In genomic region chr2:158179660-158180059, GRCh38 we compare ENCODE assay signal across 8 cellular contexts.
DNase-seq lines count a peak whose midpoint lies in the region; ATAC-seq, FAIRE-seq and TF ChIP-seq lines count a peak whose summit lies in the region.

No MANE protein-coding gene starts in this region.

- no peaks in the 10 kb centered on the region for H3K4me1 ChIP-seq in endodermal cell (ENCODE audit: control insufficient read depth, insufficient read depth, low read length)

- peaks cover 3% of the 10 kb centered on the region for H3K4me1 Mint-ChIP-seq in endodermal cell
- H3K4me1 Mint-ChIP-seq in stimulated activated naive B cell treated with anti-CD40 and anti-IgM and Interleukin-4, amounts not matched to agents 10 μg/mL and 1 μg/mL and 100 μg/mL, for 72 hours, result peaks cover 8 to 11% of the 10 kb centered on the region in 2 donors

- no peaks in the 10 kb centered on the region for H3K36me3 Mint-ChIP-seq in endodermal cell (ENCODE audit: low read depth)
- H3K36me3 Mint-ChIP-seq in stimulated activated naive B cell treated with anti-CD40 and anti-IgM and Interleukin-4, amounts not matched to agents 10 μg/mL and 1 μg/mL and 100 μg/mL, for 72 hours, result no peaks in the 10 kb centered on the region

- no peak overlapping the region for H3K4me3 Mint-ChIP-seq in endodermal cell
- H3K4me3 Mint-ChIP-seq in stimulated activated naive B cell treated with anti-CD40 and anti-IgM and Interleukin-4, amounts not matched to agents 10 μg/mL and 1 μg/mL and 100 μg/mL, for 72 hours, result no peak overlapping the region

- no peaks in the 10 kb centered on the region for H3K9me3 Mint-ChIP-seq in endodermal cell
- H3K9me3 Mint-ChIP-seq in stimulated activated naive B cell treated with anti-CD40 and anti-IgM and Interleukin-4, amounts not matched to agents 10 μg/mL and 1 μg/mL and 100 μg/mL, for 72 hours, result no peaks in the 10 kb centered on the region

- H3K9me3 ChIP-seq in endodermal cell (ENCODE audit: control insufficient read depth, low read length), result no peaks in the 10 kb centered on the region

- H3K9ac ChIP-seq in endodermal cell (ENCODE audit: extremely low read depth, low read length, poor library complexity, severe bottlenecking), result no peak overlapping the region

- DNase-seq in NCI-H82 (lab: John Stamatoyannopoulos, UW) (peak; percentile 24), NCI-H82 treated with DMSO at 0.1 percent for 48 hours (lab: John Stamatoyannopoulos, UW; ENCODE audit: unreplicated experiment) (no peak), NCI-H1694 (lab: John Stamatoyannopoulos, UW) (peak; percentile 46), endodermal cell (no peak), epidermal melanocyte (ENCODE audit: insufficient read length, low spot score) (no peak), GM19239 (ENCODE audit: insufficient read length, low spot score) (no peak)
- DNase-seq in stimulated activated naive B cell treated with anti-CD40 and anti-IgM and Interleukin-4, amounts not matched to agents 10 μg/mL and 1 μg/mL and 100 μg/mL, for 72 hours, result no peak

- ATAC-seq in stimulated activated naive B cell treated with anti-CD40 and anti-IgM and Interleukin-4, amounts not matched to agents 10 μg/mL and 1 μg/mL and 100 μg/mL, for 72 hours (replicated peaks), result peak; percentile 59 to 60
- no peak for ATAC-seq in GM18502 (IDR thresholded peaks at IDR 0.05; ENCODE audit: poor library complexity, unreplicated experiment)

- H3K4me3 ChIP-seq in endodermal cell (ENCODE audit: low read length), result no peak overlapping the region

- WGBS in endodermal cell (ENCODE audit: insufficient coverage in 1 of 2, insufficient read length in 1 of 2), 2 experiments, result 86 to 100% methylated on average over 1 to 2 of the region's 2 CpGs

- no peaks in the 10 kb centered on the region for H3K36me3 ChIP-seq in endodermal cell (ENCODE audit: control insufficient read depth, insufficient read depth, low read length)

- no peak overlapping the region for H3K27ac Mint-ChIP-seq in endodermal cell
- no peak overlapping the region for H3K27ac Mint-ChIP-seq in stimulated activated naive B cell treated with anti-CD40 and anti-IgM and Interleukin-4, amounts not matched to agents 10 μg/mL and 1 μg/mL and 100 μg/mL, for 72 hours

- FAIRE-seq in GM19239 (lab: Jason Lieb, UNC), result no peak

- no peaks in the 10 kb centered on the region for H3K27me3 ChIP-seq in endodermal cell (ENCODE audit: control insufficient read depth, insufficient read depth, low read length, poor library complexity, severe bottlenecking)

- peak; percentile 63 for TF ChIP-seq CTCF in endodermal cell (conservative IDR thresholded peaks at IDR 0.05)

- H3K27me3 Mint-ChIP-seq in endodermal cell (ENCODE audit: insufficient read depth), result no peaks in the 10 kb centered on the region
- H3K27me3 Mint-ChIP-seq in stimulated activated naive B cell treated with anti-CD40 and anti-IgM and Interleukin-4, amounts not matched to agents 10 μg/mL and 1 μg/mL and 100 μg/mL, for 72 hours, result peaks cover 12 to 20% of the 10 kb centered on the region in 2 donors

- H3K27ac ChIP-seq in endodermal cell (ENCODE audit: low read depth, low read length), result no peak overlapping the region

Comparison
In these comparisons a context has a peak if more than half of its experiments do, and no peak if none do; other contexts are left out.
1. DNase-seq: peak in NCI-H82 (single experiment) and NCI-H1694 (single experiment); none in NCI-H82 treated with DMSO at 0.1 percent for 48 hours (single experiment), endodermal cell (single experiment), stimulated activated naive B cell treated with anti-CD40 and anti-IgM and Interleukin-4, amounts not matched to agents 10 μg/mL and 1 μg/mL and 100 μg/mL, for 72 hours (single experiment), epidermal melanocyte (single experiment) and GM19239 (single experiment).